ENCODE assay signal across 29 cellular contexts in genomic region chr1:189880135-189880534, GRCh38.
"Had no signal": no experiment of that assay in that cellular context is flagged by ENCODE, and none has a peak within 500 bp of the region (broad histone marks: within the 10 kb centered on the region; RNA-seq: fewer than 3 reads in every experiment).

No MANE protein-coding gene starts in this region.

- H3K4me1 ChIP-seq: left lung, lower lobe of right lung, neural progenitor cell, parathyroid adenoma, psoas muscle, right atrium auricular region, right lobe of liver, tibial nerve, uterus had no signal

- H3K9me3 ChIP-seq: lower lobe of right lung, neutrophil, psoas muscle, right atrium auricular region, right lobe of liver, tibial nerve, uterus had no signal

- H3K4me2 ChIP-seq: neural progenitor cell, smooth muscle cell had no signal

- H3K36me3 ChIP-seq: left lung, lower lobe of right lung, neural progenitor cell, neutrophil, right atrium auricular region, right lobe of liver, tibial nerve, uterus had no signal

- ATAC-seq: left colon; left lung; lower lobe of right lung; natural killer cell; psoas muscle; right lobe of liver; stimulated activated memory B cell treated with anti-CD40 and anti-IgM and Interleukin-4, amounts not matched to agents 10 μg/mL and 1 μg/mL and 100 μg/mL, for 72 hours; stimulated activated naive CD8-positive, alpha-beta T cell treated with anti-CD3 and anti-CD28 coated beads, Interleukin-15, amount 100 ng/mL, for 72 hours had no signal

- H3K27ac ChIP-seq: left lung, lower lobe of right lung, neural progenitor cell, neutrophil, parathyroid adenoma, psoas muscle, right atrium auricular region, right lobe of liver, tibial nerve, uterus had no signal

- H2AFZ ChIP-seq: neural progenitor cell, parathyroid adenoma had no signal

- H3K9ac ChIP-seq: neural progenitor cell, parathyroid adenoma had no signal

- H3K79me2 ChIP-seq: parathyroid adenoma had no signal

- DNase-seq: hypothalamus; immature natural killer cell; kidney; left colon; left lung; lower lobe of right lung; mammary epithelial cell; mesenchymal stem cell; naive B cell; natural killer cell; nephron progenitor cell; occipital lobe; psoas muscle; right lobe of liver; stimulated activated CD4-positive, alpha-beta T cell treated with anti-CD3 and anti-CD28 coated beads, Interleukin-1b, Interleukin-23, amount 100 ng/mL, for 48 hours; stimulated activated CD4-positive, alpha-beta T cell treated with anti-CD3 and anti-CD28 coated beads, Interleukin-2, amount 100 ng/mL, for 48 hours; stimulated activated CD4-positive, alpha-beta T cell treated with anti-CD3 and anti-CD28 coated beads, Interleukin-4, amount 100 ng/mL, for 4 hours; stimulated activated CD8-positive, alpha-beta memory T cell treated with anti-CD3 and anti-CD28 coated beads, Interleukin-4, amount 100 ng/mL, for 48 hours; stimulated activated naive CD4-positive, alpha-beta T cell treated with Interleukin-2 at 50 U/mL for 16 hours; stimulated activated naive CD8-positive, alpha-beta T cell treated with anti-CD3 and anti-CD28 coated beads, Interleukin-15, amount 100 ng/mL, for 72 hours; substantia nigra; uterus had no signal

- H3K4me3 ChIP-seq: left lung, lower lobe of right lung, neural progenitor cell, psoas muscle, right atrium auricular region, right lobe of liver, smooth muscle cell, tibial nerve, uterus had no signal

- H3K27me3 ChIP-seq: left lung, neural progenitor cell, neutrophil, right atrium auricular region, right lobe of liver, tibial nerve, uterus had no signal
